ENCODE assay signal across 1 cellular context in the genomic region with DNA sequence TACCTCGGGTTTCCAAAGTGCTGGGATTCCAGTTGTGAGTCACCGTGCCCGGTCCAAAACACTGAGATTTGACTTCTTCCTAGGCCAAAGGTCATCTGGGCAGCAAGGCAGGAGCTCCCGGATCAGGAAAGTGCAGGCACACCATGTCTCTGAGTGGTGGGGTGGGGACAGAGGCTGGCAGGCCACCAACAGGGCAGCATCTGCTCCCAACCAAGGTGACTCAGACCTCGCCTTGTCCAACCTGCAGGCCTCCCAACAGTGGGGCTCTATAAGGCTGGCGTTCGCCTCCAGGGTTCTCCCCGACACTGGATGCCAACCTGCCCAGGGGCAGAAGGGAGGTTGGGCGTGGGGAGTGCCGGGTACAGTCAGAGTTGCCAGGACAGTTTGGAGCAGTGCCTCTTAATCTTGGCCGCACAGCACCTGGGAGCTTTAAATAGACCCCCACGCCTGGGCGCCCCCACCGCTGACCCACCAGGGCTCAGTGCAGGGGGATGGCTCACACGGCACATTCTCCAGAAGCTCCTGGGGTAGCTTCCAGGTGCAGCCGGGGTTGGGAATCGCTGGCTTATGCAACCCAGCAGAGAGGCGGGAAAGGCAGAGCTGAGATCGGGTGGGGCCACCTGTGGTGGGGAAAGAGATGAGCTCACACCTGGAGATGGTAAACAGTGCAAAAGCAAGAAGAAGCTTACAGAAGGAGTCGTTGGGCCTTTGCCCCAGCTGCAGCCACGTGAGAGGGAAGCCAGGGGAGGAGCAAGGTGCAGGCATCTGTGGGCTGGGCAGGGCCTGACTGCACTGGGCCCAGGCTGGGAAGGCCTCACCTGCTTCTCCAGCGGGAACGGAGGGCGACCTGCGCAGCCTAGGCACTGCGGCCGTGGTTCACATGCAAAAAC.
TF ChIP-seq lines count a peak whose summit lies in the region.

No MANE protein-coding gene starts in this region.

TF ChIP-seq in GM23338, 12 proteins besides CTCF, POLR2A, EP300 and RAD21 (continued from another document):
- TF ChIP-seq, protein P1, sequence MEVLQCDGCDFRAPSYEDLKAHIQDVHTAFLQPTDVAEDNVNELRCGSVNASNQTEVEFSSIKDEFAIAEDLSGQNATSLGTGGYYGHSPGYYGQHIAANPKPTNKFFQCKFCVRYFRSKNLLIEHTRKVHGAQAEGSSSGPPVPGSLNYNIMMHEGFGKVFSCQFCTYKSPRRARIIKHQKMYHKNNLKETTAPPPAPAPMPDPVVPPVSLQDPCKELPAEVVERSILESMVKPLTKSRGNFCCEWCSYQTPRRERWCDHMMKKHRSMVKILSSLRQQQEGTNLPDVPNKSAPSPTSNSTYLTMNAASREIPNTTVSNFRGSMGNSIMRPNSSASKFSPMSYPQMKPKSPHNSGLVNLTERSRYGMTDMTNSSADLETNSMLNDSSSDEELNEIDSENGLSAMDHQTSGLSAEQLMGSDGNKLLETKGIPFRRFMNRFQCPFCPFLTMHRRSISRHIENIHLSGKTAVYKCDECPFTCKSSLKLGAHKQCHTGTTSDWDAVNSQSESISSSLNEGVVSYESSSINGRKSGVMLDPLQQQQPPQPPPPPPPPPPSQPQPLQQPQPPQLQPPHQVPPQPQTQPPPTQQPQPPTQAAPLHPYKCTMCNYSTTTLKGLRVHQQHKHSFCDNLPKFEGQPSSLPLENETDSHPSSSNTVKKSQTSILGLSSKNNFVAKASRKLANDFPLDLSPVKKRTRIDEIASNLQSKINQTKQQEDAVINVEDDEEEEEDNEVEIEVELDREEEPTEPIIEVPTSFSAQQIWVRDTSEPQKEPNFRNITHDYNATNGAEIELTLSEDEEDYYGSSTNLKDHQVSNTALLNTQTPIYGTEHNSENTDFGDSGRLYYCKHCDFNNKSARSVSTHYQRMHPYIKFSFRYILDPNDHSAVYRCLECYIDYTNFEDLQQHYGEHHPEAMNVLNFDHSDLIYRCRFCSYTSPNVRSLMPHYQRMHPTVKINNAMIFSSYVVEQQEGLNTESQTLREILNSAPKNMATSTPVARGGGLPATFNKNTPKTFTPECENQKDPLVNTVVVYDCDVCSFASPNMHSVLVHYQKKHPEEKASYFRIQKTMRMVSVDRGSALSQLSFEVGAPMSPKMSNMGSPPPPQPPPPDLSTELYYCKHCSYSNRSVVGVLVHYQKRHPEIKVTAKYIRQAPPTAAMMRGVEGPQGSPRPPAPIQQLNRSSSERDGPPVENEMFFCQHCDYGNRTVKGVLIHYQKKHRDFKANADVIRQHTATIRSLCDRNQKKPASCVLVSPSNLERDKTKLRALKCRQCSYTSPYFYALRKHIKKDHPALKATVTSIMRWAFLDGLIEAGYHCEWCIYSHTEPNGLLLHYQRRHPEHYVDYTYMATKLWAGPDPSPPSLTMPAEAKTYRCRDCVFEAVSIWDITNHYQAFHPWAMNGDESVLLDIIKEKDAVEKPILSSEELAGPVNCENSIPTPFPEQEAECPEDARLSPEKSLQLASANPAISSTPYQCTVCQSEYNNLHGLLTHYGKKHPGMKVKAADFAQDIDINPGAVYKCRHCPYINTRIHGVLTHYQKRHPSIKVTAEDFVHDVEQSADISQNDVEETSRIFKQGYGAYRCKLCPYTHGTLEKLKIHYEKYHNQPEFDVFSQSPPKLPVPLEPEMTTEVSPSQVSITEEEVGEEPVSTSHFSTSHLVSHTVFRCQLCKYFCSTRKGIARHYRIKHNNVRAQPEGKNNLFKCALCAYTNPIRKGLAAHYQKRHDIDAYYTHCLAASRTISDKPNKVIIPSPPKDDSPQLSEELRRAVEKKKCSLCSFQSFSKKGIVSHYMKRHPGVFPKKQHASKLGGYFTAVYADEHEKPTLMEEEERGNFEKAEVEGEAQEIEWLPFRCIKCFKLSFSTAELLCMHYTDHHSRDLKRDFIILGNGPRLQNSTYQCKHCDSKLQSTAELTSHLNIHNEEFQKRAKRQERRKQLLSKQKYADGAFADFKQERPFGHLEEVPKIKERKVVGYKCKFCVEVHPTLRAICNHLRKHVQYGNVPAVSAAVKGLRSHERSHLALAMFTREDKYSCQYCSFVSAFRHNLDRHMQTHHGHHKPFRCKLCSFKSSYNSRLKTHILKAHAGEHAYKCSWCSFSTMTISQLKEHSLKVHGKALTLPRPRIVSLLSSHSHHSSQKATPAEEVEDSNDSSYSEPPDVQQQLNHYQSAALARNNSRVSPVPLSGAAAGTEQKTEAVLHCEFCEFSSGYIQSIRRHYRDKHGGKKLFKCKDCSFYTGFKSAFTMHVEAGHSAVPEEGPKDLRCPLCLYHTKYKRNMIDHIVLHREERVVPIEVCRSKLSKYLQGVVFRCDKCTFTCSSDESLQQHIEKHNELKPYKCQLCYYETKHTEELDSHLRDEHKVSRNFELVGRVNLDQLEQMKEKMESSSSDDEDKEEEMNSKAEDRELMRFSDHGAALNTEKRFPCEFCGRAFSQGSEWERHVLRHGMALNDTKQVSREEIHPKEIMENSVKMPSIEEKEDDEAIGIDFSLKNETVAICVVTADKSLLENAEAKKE (CRISPR knock-in tag; IDR thresholded peaks at IDR 0.05), result no peak
